1 cellular context compared by ENCODE assay signal in genomic region chr9:74025402-74025894, GRCh38.
A peak's percentile ranks its signal among the peaks of the same experiment; 100 is the strongest.
TF ChIP-seq lines count a peak whose summit lies in the region.

No MANE protein-coding gene starts in this region.

TF ChIP-seq in HepG2, 621 proteins besides CTCF, POLR2A, EP300 and RAD21 (continued from another document and continues in another):
- TF ChIP-seq RNF219 (CRISPR knock-in tag; IDR thresholded peaks at IDR 0.05): no peak
- peak; percentile 18; the same call in 1 of the 2 replicates for TF ChIP-seq ETV5 (CRISPR knock-in tag; IDR thresholded peaks at IDR 0.05; ENCODE audit: borderline replicate concordance)
- TF ChIP-seq RAD51 (IDR thresholded peaks at IDR 0.05; ENCODE audit: borderline replicate concordance): no peak
- TF ChIP-seq LBX2 (CRISPR knock-in tag; IDR thresholded peaks at IDR 0.05; ENCODE audit: borderline replicate concordance): no peak
- no peak for TF ChIP-seq NRL (CRISPR knock-in tag; IDR thresholded peaks at IDR 0.05; ENCODE audit: borderline replicate concordance)
- TF ChIP-seq ZKSCAN1 (IDR thresholded peaks at IDR 0.05; ENCODE audit: low read length): no peak
- no peak for TF ChIP-seq ZNF563 (CRISPR knock-in tag; IDR thresholded peaks at IDR 0.05)
- no peak for TF ChIP-seq RBM22 (optimal IDR thresholded peaks at IDR 0.05; ENCODE audit: low read length)
- TF ChIP-seq RFX5 (IDR thresholded peaks at IDR 0.05; ENCODE audit: low read depth, low read length): no peak
- no peak for TF ChIP-seq GMEB2 (CRISPR knock-in tag; IDR thresholded peaks at IDR 0.05; ENCODE audit: low read depth)
- no peak for TF ChIP-seq ATRX (CRISPR knock-in tag; IDR thresholded peaks at IDR 0.05; ENCODE audit: borderline replicate concordance)
- TF ChIP-seq ZSCAN30 (CRISPR knock-in tag; IDR thresholded peaks at IDR 0.05): no peak
- peak; percentile 97 for TF ChIP-seq HNF4A (CRISPR knock-in tag; IDR thresholded peaks at IDR 0.05)
- TF ChIP-seq GFI1 (CRISPR knock-in tag; IDR thresholded peaks at IDR 0.05; ENCODE audit: borderline replicate concordance): peak; percentile 81
- TF ChIP-seq ZNF230 (CRISPR knock-in tag; IDR thresholded peaks at IDR 0.05): no peak
- TF ChIP-seq TAF1 (CRISPR knock-in tag; IDR thresholded peaks at IDR 0.05): no peak
- no peak for TF ChIP-seq ZXDC (CRISPR knock-in tag; IDR thresholded peaks at IDR 0.05)
- no peak for TF ChIP-seq ZMYM3 (CRISPR knock-in tag; IDR thresholded peaks at IDR 0.05)
- no peak for TF ChIP-seq AGO2 (optimal IDR thresholded peaks at IDR 0.05; ENCODE audit: low read depth, low read length)
- no peak for TF ChIP-seq CENPBD1 (CRISPR knock-in tag; IDR thresholded peaks at IDR 0.05; ENCODE audit: borderline replicate concordance, low read depth)
- TF ChIP-seq YEATS2 (CRISPR knock-in tag; IDR thresholded peaks at IDR 0.05; ENCODE audit: borderline replicate concordance): no peak
- peak; percentile 37; the same call in 1 of the 2 replicates for TF ChIP-seq GATAD1 (CRISPR knock-in tag; IDR thresholded peaks at IDR 0.05)
- no peak for TF ChIP-seq SOX6 (IDR thresholded peaks at IDR 0.05)
- TF ChIP-seq SOX6 (CRISPR knock-in tag; IDR thresholded peaks at IDR 0.05): peak; percentile 90
- TF ChIP-seq ZNF552 (CRISPR knock-in tag; IDR thresholded peaks at IDR 0.05; ENCODE audit: borderline replicate concordance): no peak
- TF ChIP-seq KLF6 (CRISPR knock-in tag; IDR thresholded peaks at IDR 0.05): no peak
- TF ChIP-seq ZBTB46 (CRISPR knock-in tag; IDR thresholded peaks at IDR 0.05; ENCODE audit: borderline replicate concordance): no peak
- TF ChIP-seq KDM5B (CRISPR knock-in tag; IDR thresholded peaks at IDR 0.05; ENCODE audit: borderline replicate concordance): no peak
- TF ChIP-seq KLF13 (CRISPR knock-in tag; IDR thresholded peaks at IDR 0.05): no peak
- TF ChIP-seq ZNF615 (CRISPR knock-in tag; IDR thresholded peaks at IDR 0.05; ENCODE audit: borderline replicate concordance): no peak
- no peak for TF ChIP-seq CBX1 (IDR thresholded peaks at IDR 0.05; ENCODE audit: low read depth)
- TF ChIP-seq AHDC1 (CRISPR knock-in tag; IDR thresholded peaks at IDR 0.05; ENCODE audit: borderline replicate concordance): peak; percentile 96; the same call in 1 of the 2 replicates
- no peak for TF ChIP-seq ZFP90 (CRISPR knock-in tag; IDR thresholded peaks at IDR 0.05; ENCODE audit: borderline replicate concordance)
- no peak for TF ChIP-seq TSC22D2 (CRISPR knock-in tag; IDR thresholded peaks at IDR 0.05; ENCODE audit: borderline replicate concordance)
- no peak for TF ChIP-seq CHCHD3 (CRISPR knock-in tag; IDR thresholded peaks at IDR 0.05)
- TF ChIP-seq SMARCC2 (IDR thresholded peaks at IDR 0.05): no peak
- TF ChIP-seq HNF1B (CRISPR knock-in tag; IDR thresholded peaks at IDR 0.05): no peak
- TF ChIP-seq EZH2 (conservative IDR thresholded peaks at IDR 0.05; ENCODE audit: low read depth, low read length): no peak
- TF ChIP-seq ZNF354B (CRISPR knock-in tag; IDR thresholded peaks at IDR 0.05): no peak
- no peak for TF ChIP-seq ZNF430 (CRISPR knock-in tag; IDR thresholded peaks at IDR 0.05)
- TF ChIP-seq CHD4 (IDR thresholded peaks at IDR 0.05; ENCODE audit: borderline replicate concordance, low read length): no peak; the same call in 1 of the 2 replicates
- TF ChIP-seq THAP9 (CRISPR knock-in tag; IDR thresholded peaks at IDR 0.05; ENCODE audit: borderline replicate concordance): no peak
- TF ChIP-seq ZSCAN9 (CRISPR knock-in tag; IDR thresholded peaks at IDR 0.05; ENCODE audit: borderline replicate concordance): peak; percentile 58; the same call in 1 of the 2 replicates
- TF ChIP-seq CREB1 (IDR thresholded peaks at IDR 0.05): no peak
- TF ChIP-seq CREB1 (CRISPR knock-in tag; IDR thresholded peaks at IDR 0.05): peak; percentile 61
